Comparison of ENCODE assay signal across 9 cellular contexts in genomic region chr5:97142521-97143254, GRCh38. TPM values are rescaled to one million over a fixed set of nuclear protein-coding genes. Genes with fewer than 3 reads are reported as not detected.
DNase-seq lines count a peak whose midpoint lies in the region; ATAC-seq and TF ChIP-seq lines count a peak whose summit lies in the region.
"Had no signal": no experiment of that assay in that cellular context is flagged by ENCODE, and none has a peak within 500 bp of the region (broad histone marks: within the 10 kb centered on the region; RNA-seq: fewer than 3 reads in every experiment).

LIX1 (minus strand) TSS chr5:97142611; CDS start chr5:97142576, 35 bp downstream.

- H3K4me1 ChIP-seq in fibroblast of lung (ENCODE audit: control insufficient read depth, extremely low read depth, insufficient read depth, low read length), result no peaks in the 10 kb centered on the region

- H3K36me3 Mint-ChIP-seq in HFFc6 (ENCODE audit: low read depth), result no peaks in the 10 kb centered on the region
- H3K36me3 Mint-ChIP-seq in T-helper 17 cell (ENCODE audit: low read depth), result no peaks in the 10 kb centered on the region
- no peaks in the 10 kb centered on the region for H3K36me3 Mint-ChIP-seq in naive thymus-derived CD8-positive, alpha-beta T cell
- H3K36me3 Mint-ChIP-seq: IgD-negative memory B cell had no signal

- ATAC-seq in T-helper 17 cell, result peak; percentile 48
- peak in 1 of 2 donors; percentile 66 for ATAC-seq in naive thymus-derived CD8-positive, alpha-beta T cell

- DNase-seq in AG08395 (ENCODE audit: low spot score) (peak; percentile 61), GM10266 (ENCODE audit: extremely low spot score) (peak; percentile 51), HFFc6 (peak; percentile 32), MV-4-11 (lab: John Stamatoyannopoulos, UW) (peak; percentile 52), T-helper 17 cell (no peak), fibroblast of lung (ENCODE audit: low read depth in 2 of 2) (peak; percentile 38 to 60), activated gamma-delta T cell (lab: John Stamatoyannopoulos, UW) (no peak)
- peak in 6 of 10 donors; percentile 17 to 49 (median 28) for DNase-seq in naive thymus-derived CD8-positive, alpha-beta T cell

- H3K4me3 Mint-ChIP-seq in HFFc6, result no peak within 1 kb of the TSS
- H3K4me3 Mint-ChIP-seq in T-helper 17 cell, result no peak within 1 kb of the TSS
- H3K4me3 Mint-ChIP-seq in naive thymus-derived CD8-positive, alpha-beta T cell, result no peak within 1 kb of the TSS
- H3K4me3 Mint-ChIP-seq: IgD-negative memory B cell had no signal

- POLR2A ChIA-PET in naive thymus-derived CD8-positive, alpha-beta T cell (lab: Charles Lee), result no interaction called here

- H3K9me3 ChIP-seq in T-helper 17 cell (ENCODE audit: control insufficient read depth, low read length, poor library complexity, severe bottlenecking) (no peaks in the 10 kb centered on the region), fibroblast of lung (ENCODE audit: control insufficient read depth, insufficient read depth, low read depth, low read length) (no peaks in the 10 kb centered on the region)

- H3K9ac ChIP-seq in fibroblast of lung (ENCODE audit: insufficient read depth, low read length), result no peak within 1 kb of the TSS

- H3K4me1 Mint-ChIP-seq in HFFc6 (ENCODE audit: low read depth) (no peaks in the 10 kb centered on the region), T-helper 17 cell (no peaks in the 10 kb centered on the region)
- H3K4me1 Mint-ChIP-seq in naive thymus-derived CD8-positive, alpha-beta T cell, result no peaks in the 10 kb centered on the region

- no peak within 1 kb of the TSS for H3K4me2 ChIP-seq in fibroblast of lung (ENCODE audit: extremely low read depth, insufficient read depth, low read length)

- H3K27me3 Mint-ChIP-seq in HFFc6 (ENCODE audit: insufficient read depth), result peaks cover 23% of the 10 kb centered on the region
- peaks cover 34% of the 10 kb centered on the region for H3K27me3 Mint-ChIP-seq in T-helper 17 cell
- peaks cover 0 to 3% (median 3%) of the 10 kb centered on the region in 5 donors for H3K27me3 Mint-ChIP-seq in naive thymus-derived CD8-positive, alpha-beta T cell
- H3K27me3 Mint-ChIP-seq: IgD-negative memory B cell had no signal

- no peak within 1 kb of the TSS for H2AFZ ChIP-seq in fibroblast of lung (ENCODE audit: low read length)

- no peaks in the 10 kb centered on the region for H3K27me3 ChIP-seq in fibroblast of lung (ENCODE audit: control insufficient read depth, insufficient read depth, low read length)

- no peaks in the 10 kb centered on the region for H3K9me3 Mint-ChIP-seq in HFFc6
- H3K9me3 Mint-ChIP-seq in naive thymus-derived CD8-positive, alpha-beta T cell, result no peaks in the 10 kb centered on the region
- H3K9me3 Mint-ChIP-seq: IgD-negative memory B cell had no signal

- H3K27ac Mint-ChIP-seq in HFFc6, result no peak within 1 kb of the TSS
- no peak within 1 kb of the TSS for H3K27ac Mint-ChIP-seq in T-helper 17 cell
- peak within 1 kb of the TSS in 2 of 10 donors; percentile 12 to 31 for H3K27ac Mint-ChIP-seq in naive thymus-derived CD8-positive, alpha-beta T cell
- H3K27ac Mint-ChIP-seq: IgD-negative memory B cell had no signal

- no peak within 1 kb of the TSS for H3K4me3 ChIP-seq in fibroblast of lung (replicated peaks in 1 of 4; ENCODE audit: control extremely low read depth in 1 of 4, insufficient read depth in 1 of 4, low read depth in 3 of 4, low read length in 4 of 4)

- H3K27ac ChIP-seq in fibroblast of lung (ENCODE audit: insufficient read depth, low read length), result no peak within 1 kb of the TSS

- TF ChIP-seq CTCF in GM10266 (IDR thresholded peaks at IDR 0.05; ENCODE audit: control insufficient read depth, insufficient read depth, low read depth, missing control alignments) (peak; percentile 68), HFFc6 (IDR thresholded peaks at IDR 0.05) (peak; percentile 76), fibroblast of lung (conservative IDR thresholded peaks at IDR 0.05 in 1 of 2, IDR thresholded peaks at IDR 0.05 in 1 of 2; ENCODE audit: low read depth in 1 of 2, low read length in 2 of 2) (peak; percentile 51 to 74)

- H3K36me3 ChIP-seq in fibroblast of lung (ENCODE audit: control insufficient read depth, insufficient read depth, low read length), result no peaks in the 10 kb centered on the region

- H3K79me2 ChIP-seq in fibroblast of lung (ENCODE audit: control insufficient read depth, insufficient read depth, low read length), result no peaks in the 10 kb centered on the region

- H4K20me1 ChIP-seq in fibroblast of lung (ENCODE audit: control insufficient read depth, extremely low read depth, insufficient read depth, low read length), result no peaks in the 10 kb centered on the region

RNA-seq across cellular contexts. Expression of gene LIX1, which starts in this region (rescaled TPM):
- total RNA-seq in HFFc6 (2021; fragmentation: NEBNext Ultra II Directional; extraction: Animal tissue kit (Norgen Biotek cat#: 25700)), result not detected
- not detected for total RNA-seq in T-helper 17 cell
- not detected in 2 replicates for total RNA-seq in fibroblast of lung
- not detected in 2 replicates for polyA plus RNA-seq in fibroblast of lung
- not detected in 2 replicates for polyA plus RNA-seq in fibroblast of lung (2012)
- not detected in 2 replicates for polyA minus RNA-seq in fibroblast of lung (ENCODE audit: low replicate concordance)
- total RNA-seq in naive thymus-derived CD8-positive, alpha-beta T cell, result not detected
- not detected for polyA plus RNA-seq in naive thymus-derived CD8-positive, alpha-beta T cell

Comparison
In these comparisons a context has a peak if more than half of its experiments do, and no peak if none do; other contexts are left out.
1. Peak in DNase-seq in HFFc6; RNA of the gene not detected or under 1 TPM.
2. Peak in ATAC-seq in T-helper 17 cell; RNA of the gene not detected or under 1 TPM.
3. Peak in DNase-seq in fibroblast of lung; RNA of the gene not detected or under 1 TPM.
4. Peak in DNase-seq in naive thymus-derived CD8-positive, alpha-beta T cell; RNA of the gene not detected or under 1 TPM.
5. DNase-seq: peak in AG08395 (single experiment), GM10266 (single experiment) and MV-4-11 (single experiment); none in T-helper 17 cell (0 of 3) and activated gamma-delta T cell (single experiment).
6. Peak in every context shown above with its lines, with median percentiles within 50 percentile points of each other: CTCF ChIP-seq.